In the genomic region with DNA sequence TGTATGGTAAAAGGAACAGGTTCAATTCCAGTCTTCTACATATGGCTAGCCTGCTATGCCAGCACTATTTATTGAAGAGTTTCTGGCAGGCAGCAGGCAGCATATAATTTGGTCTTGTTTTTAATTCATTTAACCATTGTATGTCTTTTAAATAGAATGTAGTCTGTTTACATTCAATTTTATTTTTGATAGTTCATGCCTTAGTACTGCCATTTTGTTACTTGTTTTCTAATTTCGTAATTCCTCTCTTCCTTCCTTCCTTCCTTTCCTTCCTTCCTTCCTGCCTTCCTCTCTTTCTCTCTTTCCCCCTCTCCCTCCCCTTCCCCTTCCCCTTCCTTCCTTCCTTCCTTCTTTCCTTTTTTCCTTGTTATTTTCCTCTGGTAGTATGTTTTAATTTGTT, we compare ENCODE assay signal across 12 cellular contexts. TPM values are rescaled to one million over a fixed set of nuclear protein-coding genes. Genes with fewer than 3 reads are reported as not detected.
"Had no signal": no experiment of that assay in that cellular context is flagged by ENCODE, and none has a peak within 500 bp of the region (broad histone marks: within the 10 kb centered on the region; RNA-seq: fewer than 3 reads in every experiment).

No MANE protein-coding gene starts in this region.

- H3K4me3 ChIP-seq: GM23248, GM23338, HAP-1 had no signal

- H2AFZ ChIP-seq: GM23248, GM23338 had no signal

- H3K9me3 ChIP-seq: HAP-1 had no signal

- H3K4me2 ChIP-seq: GM23338 had no signal

- H3K4me1 ChIP-seq: HAP-1 had no signal

- ATAC-seq: GM23338, HCT116 had no signal

- H3K9ac ChIP-seq: GM23248 had no signal

- H3K36me3 ChIP-seq: HAP-1 had no signal

- DNase-seq: GM23248, GOT3, H7, H9, HCEC 1CT, HFFc6 had no signal

- H3K27ac ChIP-seq: GM23248 had no signal

- FAIRE-seq: H1, H54 had no signal

RNA-seq across cellular contexts. Expression of a gene that starts 17.6 kb away (rescaled TPM):
- total RNA-seq: GM23248, GM23338, H1, H4, H7, H9, HFFc6 had no signal
- polyA plus RNA-seq: GM23248, GM23338, H1 had no signal

RNA-seq across cellular contexts. Expression of a gene that starts 45.2 kb away (rescaled TPM):
- total RNA-seq: GM23248, H1, H4, H7, H9, HFFc6 had no signal
- polyA plus RNA-seq: GM23248, GM23338 had no signal

RNA-seq across cellular contexts. Expression of a gene that starts 53.8 kb away (rescaled TPM):
- total RNA-seq: GM23248, GM23338, H1, H4, H7, H9, HFFc6 had no signal
- polyA plus RNA-seq: GM23248, GM23338, H1 had no signal
